ENCODE assay signal across 21 cellular contexts in the genomic region with DNA sequence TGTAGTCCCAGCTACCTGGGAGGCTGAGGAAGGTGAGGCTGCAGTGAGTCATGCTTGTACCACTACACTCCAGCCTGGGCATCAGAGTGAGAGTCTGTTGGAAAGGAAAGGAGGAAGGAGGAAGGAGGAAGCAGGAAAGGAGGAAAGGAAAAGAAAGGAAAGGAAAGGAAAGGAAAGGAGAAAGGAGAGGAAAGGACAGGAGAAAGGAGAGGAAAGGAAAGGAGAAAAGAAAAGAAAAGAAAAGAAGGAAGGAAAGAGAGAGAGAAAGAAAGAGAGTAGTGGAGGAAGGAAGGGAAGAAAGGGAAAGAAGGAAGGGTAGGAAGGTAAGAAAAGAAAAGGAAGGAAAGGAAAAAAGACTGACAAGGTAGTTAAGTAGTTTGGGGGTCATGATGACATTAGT.
DNase-seq lines count a peak whose midpoint lies in the region; ATAC-seq, FAIRE-seq and TF ChIP-seq lines count a peak whose summit lies in the region.
"Had no signal": no experiment of that assay in that cellular context is flagged by ENCODE, and none has a peak within 500 bp of the region (broad histone marks: within the 10 kb centered on the region; RNA-seq: fewer than 3 reads in every experiment).

No MANE protein-coding gene starts in this region.

- H3K79me2 ChIP-seq in K562 (ENCODE audit: control insufficient read depth, insufficient read depth, low read length), result no peaks in the 10 kb centered on the region

- H2AFZ ChIP-seq in K562 (ENCODE audit: low read depth, low read length), result no peak overlapping the region

- no peaks in the 10 kb centered on the region for H3K9me1 ChIP-seq in K562 (ENCODE audit: control insufficient read depth, insufficient read depth, low read length)

- no peak for TF ChIP-seq POLR2A in K562 (conservative IDR thresholded peaks at IDR 0.05)

- H3K4me1 Mint-ChIP-seq in activated naive CD4-positive, alpha-beta T cell treated with anti-CD3 and anti-CD28 coated beads, Interleukin-2, amount 10 ng/mL, durations not matched to agents 7 days and 5 days, result peaks cover 11% of the 10 kb centered on the region
- peaks cover 7% of the 10 kb centered on the region for H3K4me1 Mint-ChIP-seq in activated T-cell treated with anti-CD3 and anti-CD28 coated beads, Interleukin-2, amount 50 U/mL, for 4 hours (ENCODE audit: low read depth)

- no peaks in the 10 kb centered on the region for H4K20me1 ChIP-seq in K562 (replicated peaks; ENCODE audit: control insufficient read depth, insufficient read depth, low read length)
- H4K20me1 ChIP-seq: BLaER1 had no signal

- peaks cover 0 to 4% of the 10 kb centered on the region in 2 experiments; a peak in 1 of 5 replicates for H3K27me3 ChIP-seq in K562 (ENCODE audit: control insufficient read depth in 2 of 2, insufficient read depth in 2 of 2, low read length in 2 of 2)
- H3K27me3 ChIP-seq: BE2C, BLaER1 had no signal

- TF ChIP-seq CTCF in HEK293 (tag by site-specific recombination; IDR thresholded peaks at IDR 0.05) (no peak), K562 (IDR thresholded peaks at IDR 0.05 in 2 of 3, conservative IDR thresholded peaks at IDR 0.05 in 1 of 3; ENCODE audit: insufficient read depth in 2 of 3, low read depth in 1 of 3, low read length in 3 of 3) (no peak)

- FAIRE-seq in K562 (lab: Jason Lieb, UNC), result no peak
- FAIRE-seq: A204.1, G401.6, GM12891, GM19239 had no signal

- H3K36me3 Mint-ChIP-seq in activated naive CD4-positive, alpha-beta T cell treated with anti-CD3 and anti-CD28 coated beads, Interleukin-2, amount 10 ng/mL, durations not matched to agents 7 days and 5 days, result no peaks in the 10 kb centered on the region
- H3K36me3 Mint-ChIP-seq in activated T-cell treated with anti-CD3 and anti-CD28 coated beads, Interleukin-2, amount 50 U/mL, for 4 hours (ENCODE audit: insufficient read depth), result no peaks in the 10 kb centered on the region
- H3K36me3 Mint-ChIP-seq: CD14-positive monocyte; CD4-positive, alpha-beta memory T cell; CD4-positive, CD25-positive, alpha-beta regulatory T cell had no signal

- in situ Hi-C loops in K562 (cut with MboI), result no loop called here

- CTCF ChIA-PET in HEK293 (lab: Yijun Ruan, JAX), result no interaction called here
- CTCF ChIA-PET in K562 (lab: Yijun Ruan, JAX; ENCODE audit: low intra/inter-chr PET ratio), result no interaction called here
- CTCF ChIA-PET in activated naive CD4-positive, alpha-beta T cell treated with anti-CD3 and anti-CD28 coated beads, Interleukin-2, amount 10 ng/mL, durations not matched to agents 7 days and 5 days (lab: Charles Lee), result no interaction called here

- ATAC-seq in K562, result no peak
- ATAC-seq in activated T-cell treated with anti-CD3 and anti-CD28 coated beads, Interleukin-2, amount 50 U/mL, for 4 hours, result no peak

- H3K9ac ChIP-seq in K562 (ENCODE audit: insufficient read depth in 1 of 2, low read depth in 2 of 2, low read length in 2 of 2), result no peak overlapping the region
- H3K9ac ChIP-seq: BLaER1 had no signal

- intact Hi-C loops in K562 (cut with micrococcal nuclease), result no loop called here

- POLR2A ChIA-PET in HEK293 (lab: Yijun Ruan, JAX) (no interaction called here), K562 (lab: Yijun Ruan, JAX) (no interaction called here)

- no TSS peak for BruUV-seq in K562 (replicated peaks; lab: Mats Ljungman, UMichigan)

- no peak for TF ChIP-seq RAD21 in K562 (CRISPR knock-in tag; conservative IDR thresholded peaks at IDR 0.05 in 1 of 2, IDR thresholded peaks at IDR 0.05 in 1 of 2)

- H3K27ac Mint-ChIP-seq in activated naive CD4-positive, alpha-beta T cell treated with anti-CD3 and anti-CD28 coated beads, Interleukin-2, amount 10 ng/mL, durations not matched to agents 7 days and 5 days, result no peak overlapping the region
- H3K27ac Mint-ChIP-seq: CD4-positive, alpha-beta memory T cell; CD4-positive, CD25-positive, alpha-beta regulatory T cell; CD8-positive, alpha-beta memory T cell had no signal

- no peaks in the 10 kb centered on the region for H3K36me3 ChIP-seq in HEK293 (ENCODE audit: control insufficient read depth in 2 of 2, insufficient read depth in 1 of 2, low read length in 2 of 2)
- H3K36me3 ChIP-seq in K562 (ENCODE audit: control insufficient read depth, insufficient read depth, low read length), result no peaks in the 10 kb centered on the region
- H3K36me3 ChIP-seq: BE2C, BLaER1 had no signal

- H3K9me3 Mint-ChIP-seq in activated naive CD4-positive, alpha-beta T cell treated with anti-CD3 and anti-CD28 coated beads, Interleukin-2, amount 10 ng/mL, durations not matched to agents 7 days and 5 days, result no peaks in the 10 kb centered on the region
- no peaks in the 10 kb centered on the region for H3K9me3 Mint-ChIP-seq in activated T-cell treated with anti-CD3 and anti-CD28 coated beads, Interleukin-2, amount 50 U/mL, for 4 hours
- H3K9me3 Mint-ChIP-seq: CD4-positive, alpha-beta memory T cell; CD8-positive, alpha-beta memory T cell had no signal

- H3K4me1 ChIP-seq in HEK293 (ENCODE audit: control insufficient read depth, insufficient read depth, low read length) (peaks cover 5% of the 10 kb centered on the region), K562 (replicated peaks in 1 of 2; ENCODE audit: control insufficient read depth in 2 of 2, insufficient read depth in 2 of 2, low read length in 2 of 2) (no peaks in the 10 kb centered on the region)
- H3K4me1 ChIP-seq: BE2C, BLaER1 had no signal

- H3K9me3 ChIP-seq in HEK293 (ENCODE audit: control insufficient read depth, insufficient read depth, low read depth, low read length) (no peaks in the 10 kb centered on the region), K562 (replicated peaks; ENCODE audit: control insufficient read depth, insufficient read depth, low read depth, low read length) (no peaks in the 10 kb centered on the region)
- H3K9me3 ChIP-seq: BE2C, BLaER1 had no signal

- no peak overlapping the region for H3K4me3 ChIP-seq in HEK293 (ENCODE audit: low read depth, low read length)
- H3K4me3 ChIP-seq in K562, result no peak overlapping the region
- H3K4me3 ChIP-seq: BLaER1 had no signal

- DNase-seq in K562 (ENCODE audit: extremely low read depth in 1 of 4, low spot score in 3 of 4), result no peak
- no peak for DNase-seq in activated naive CD4-positive, alpha-beta T cell treated with anti-CD3 and anti-CD28 coated beads, Interleukin-2, amount 10 ng/mL, durations not matched to agents 7 days and 5 days
- DNase-seq in activated T-cell treated with anti-CD3 and anti-CD28 coated beads, Interleukin-2, amount 50 U/mL, for 4 hours, result no peak
- DNase-seq in activated CD8-positive, alpha-beta memory T cell treated with anti-CD3 and anti-CD28 coated beads, Interleukin-2, amount 50 U/mL, for 48 hours, result no peak
- DNase-seq: 8988T; ACHN; BE2C; C1 segment of cervical spinal cord; CD4-positive, alpha-beta memory T cell; CD4-positive, CD25-positive, alpha-beta regulatory T cell; CD8-positive, alpha-beta memory T cell; COR-L47; DMS79 treated with DMSO at 0.1 percent for 48 hours; GF-D8 had no signal

- no peak overlapping the region for H3K4me3 Mint-ChIP-seq in activated naive CD4-positive, alpha-beta T cell treated with anti-CD3 and anti-CD28 coated beads, Interleukin-2, amount 10 ng/mL, durations not matched to agents 7 days and 5 days
- H3K4me3 Mint-ChIP-seq in activated T-cell treated with anti-CD3 and anti-CD28 coated beads, Interleukin-2, amount 50 U/mL, for 4 hours, result no peak overlapping the region
- H3K4me3 Mint-ChIP-seq: CD14-positive monocyte; CD4-positive, alpha-beta memory T cell; CD4-positive, CD25-positive, alpha-beta regulatory T cell; CD8-positive, alpha-beta memory T cell had no signal

- H3K27ac ChIP-seq in HEK293 (ENCODE audit: extremely low read depth, low read depth, low read length) (no peak overlapping the region), K562 (ENCODE audit: extremely low read depth, low read depth, low read length) (no peak overlapping the region)
- H3K27ac ChIP-seq: BLaER1 had no signal

- no peak for TF ChIP-seq EP300 in K562 (IDR thresholded peaks at IDR 0.05; ENCODE audit: low read length)

- H3K4me2 ChIP-seq in K562 (ENCODE audit: insufficient read depth, low read length), result no peak overlapping the region
- H3K4me2 ChIP-seq: BLaER1 had no signal

- peaks cover 5% of the 10 kb centered on the region for H3K27me3 Mint-ChIP-seq in activated naive CD4-positive, alpha-beta T cell treated with anti-CD3 and anti-CD28 coated beads, Interleukin-2, amount 10 ng/mL, durations not matched to agents 7 days and 5 days
- no peaks in the 10 kb centered on the region for H3K27me3 Mint-ChIP-seq in activated T-cell treated with anti-CD3 and anti-CD28 coated beads, Interleukin-2, amount 50 U/mL, for 4 hours (ENCODE audit: low read depth)

TF ChIP-seq in HEK293, 187 proteins besides CTCF, POLR2A, EP300 and RAD21:
- TF ChIP-seq PRDM1 (tag by site-specific recombination; IDR thresholded peaks at IDR 0.05) (peak; percentile 100), ZNF530 (tag by site-specific recombination; IDR thresholded peaks at IDR 0.05; ENCODE audit: low read depth) (no peak), ZNF610 (tag by site-specific recombination; IDR thresholded peaks at IDR 0.05; ENCODE audit: borderline replicate concordance) (no peak), ZNF776 (tag by site-specific recombination; IDR thresholded peaks at IDR 0.05; ENCODE audit: borderline replicate concordance) (no peak), ZNF366 (tag by site-specific recombination; conservative IDR thresholded peaks at IDR 0.05) (peak; percentile 72)

TF ChIP-seq in K562, 482 proteins besides CTCF, POLR2A, EP300 and RAD21 (continues in another document):
- TF ChIP-seq CXXC5 (CRISPR knock-in tag; IDR thresholded peaks at IDR 0.05), result no peak
- TF ChIP-seq, protein P1, sequence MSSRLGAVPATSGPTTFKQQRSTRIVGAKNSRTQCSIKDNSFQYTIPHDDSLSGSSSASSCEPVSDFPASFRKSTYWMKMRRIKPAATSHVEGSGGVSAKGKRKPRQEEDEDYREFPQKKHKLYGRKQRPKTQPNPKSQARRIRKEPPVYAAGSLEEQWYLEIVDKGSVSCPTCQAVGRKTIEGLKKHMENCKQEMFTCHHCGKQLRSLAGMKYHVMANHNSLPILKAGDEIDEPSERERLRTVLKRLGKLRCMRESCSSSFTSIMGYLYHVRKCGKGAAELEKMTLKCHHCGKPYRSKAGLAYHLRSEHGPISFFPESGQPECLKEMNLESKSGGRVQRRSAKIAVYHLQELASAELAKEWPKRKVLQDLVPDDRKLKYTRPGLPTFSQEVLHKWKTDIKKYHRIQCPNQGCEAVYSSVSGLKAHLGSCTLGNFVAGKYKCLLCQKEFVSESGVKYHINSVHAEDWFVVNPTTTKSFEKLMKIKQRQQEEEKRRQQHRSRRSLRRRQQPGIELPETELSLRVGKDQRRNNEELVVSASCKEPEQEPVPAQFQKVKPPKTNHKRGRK (tag; IDR thresholded peaks at IDR 0.05), result peak; percentile 45; the same call in 1 of the 2 replicates
